Comparison of ENCODE assay signal across 15 cellular contexts in the genomic region with DNA sequence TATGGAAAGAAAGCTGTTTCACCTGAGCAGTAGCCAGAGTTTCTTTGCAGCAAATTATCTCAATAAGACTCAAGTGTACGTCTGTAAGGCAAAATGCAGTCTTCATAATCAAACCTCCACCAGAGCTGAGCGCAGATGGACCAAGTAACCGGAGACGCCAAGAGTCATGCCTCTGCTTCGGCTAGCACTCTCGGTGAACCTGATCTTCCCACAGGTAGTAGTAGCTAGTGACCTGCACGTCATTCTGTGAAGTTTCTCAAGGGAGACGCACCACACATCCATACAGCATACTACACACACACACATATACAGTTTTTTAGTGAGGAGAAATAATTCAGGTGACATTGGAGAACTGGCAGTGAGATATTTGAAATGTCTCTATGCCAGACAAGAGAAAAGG.
"Had no signal": no experiment of that assay in that cellular context is flagged by ENCODE, and none has a peak within 500 bp of the region (broad histone marks: within the 10 kb centered on the region; RNA-seq: fewer than 3 reads in every experiment).

No MANE protein-coding gene starts in this region.

- H3K36me3 ChIP-seq: lower lobe of right lung had no signal

- H3K27ac ChIP-seq: lower lobe of right lung had no signal

- H3K4me3 Mint-ChIP-seq: activated naive CD4-positive, alpha-beta T cell treated with anti-CD3 and anti-CD28 coated beads, Interleukin-2, amount 50 U/mL, for 24 hours; naive B cell; stimulated activated effector memory CD8-positive, alpha-beta T cell treated with anti-CD3 and anti-CD28 coated beads, Interleukin-12 subunit alpha, Interleukin-12 subunit beta, amount 100 ng/mL, for 72 hours; type B pancreatic cell had no signal

- ATAC-seq: lower lobe of right lung; stimulated activated effector memory CD8-positive, alpha-beta T cell treated with anti-CD3 and anti-CD28 coated beads, Interleukin-12 subunit alpha, Interleukin-12 subunit beta, amount 100 ng/mL, for 72 hours had no signal

- H3K27me3 Mint-ChIP-seq: activated naive CD4-positive, alpha-beta T cell treated with anti-CD3 and anti-CD28 coated beads, Interleukin-2, amount 50 U/mL, for 24 hours; naive B cell had no signal

- H3K9me3 ChIP-seq: lower lobe of right lung had no signal

- H3K4me1 Mint-ChIP-seq: activated naive CD4-positive, alpha-beta T cell treated with anti-CD3 and anti-CD28 coated beads, Interleukin-2, amount 50 U/mL, for 24 hours had no signal

- H3K27ac Mint-ChIP-seq: activated naive CD4-positive, alpha-beta T cell treated with anti-CD3 and anti-CD28 coated beads, Interleukin-2, amount 50 U/mL, for 24 hours; naive B cell; stimulated activated effector memory CD8-positive, alpha-beta T cell treated with anti-CD3 and anti-CD28 coated beads, Interleukin-12 subunit alpha, Interleukin-12 subunit beta, amount 100 ng/mL, for 72 hours; type B pancreatic cell had no signal

- H3K36me3 Mint-ChIP-seq: activated naive CD4-positive, alpha-beta T cell treated with anti-CD3 and anti-CD28 coated beads, Interleukin-2, amount 50 U/mL, for 24 hours; brain; naive B cell; stimulated activated effector memory CD8-positive, alpha-beta T cell treated with anti-CD3 and anti-CD28 coated beads, Interleukin-12 subunit alpha, Interleukin-12 subunit beta, amount 100 ng/mL, for 72 hours; type B pancreatic cell had no signal

- DNase-seq: activated CD4-positive, alpha-beta T cell treated with anti-CD3 and anti-CD28 coated beads, Interleukin-2, amount 50 U/mL, for 4 hours; activated CD4-positive, CD25-positive, alpha-beta regulatory T cell treated with anti-CD3 and anti-CD28 coated beads, Interleukin-2, amount 50 U/mL, for 72 hours; activated effector memory CD4-positive, alpha-beta T cell treated with Interleukin-2 at 50 U/mL for 16 hours; activated T-cell treated with anti-CD3 and anti-CD28 coated beads, Interleukin-2, amount 50 U/mL, for 1 hour; amygdala; hippocampal formation; lower lobe of right lung; midbrain; naive B cell; nucleus accumbens; SHP77 treated with DMSO at 0.1 percent for 48 hours had no signal

- H3K4me3 ChIP-seq: lower lobe of right lung had no signal

- H3K9me3 Mint-ChIP-seq: activated naive CD4-positive, alpha-beta T cell treated with anti-CD3 and anti-CD28 coated beads, Interleukin-2, amount 50 U/mL, for 24 hours; naive B cell; stimulated activated effector memory CD8-positive, alpha-beta T cell treated with anti-CD3 and anti-CD28 coated beads, Interleukin-12 subunit alpha, Interleukin-12 subunit beta, amount 100 ng/mL, for 72 hours; type B pancreatic cell had no signal
